ENCODE assay signal across 10 cellular contexts in the genomic region with DNA sequence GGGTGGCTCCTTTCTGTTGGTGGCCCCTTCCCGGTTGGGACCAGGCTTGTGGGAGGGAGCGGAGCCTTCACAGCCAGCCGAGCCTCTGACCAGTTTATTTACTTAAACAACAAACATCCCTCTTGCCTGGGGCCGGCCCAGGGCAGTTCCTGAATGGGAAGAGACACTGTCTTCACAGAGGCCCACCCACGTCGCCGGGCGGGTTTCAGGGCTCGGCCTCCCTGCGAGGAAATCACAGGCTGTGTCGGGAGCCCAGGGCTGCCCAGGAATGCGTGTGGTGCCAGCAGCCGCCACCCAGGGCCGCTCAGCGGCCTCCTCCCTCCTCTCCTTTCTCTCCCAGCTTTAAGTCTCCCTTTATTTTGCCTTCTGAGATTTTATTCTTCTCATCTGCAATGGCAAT.
DNase-seq lines count a peak whose midpoint lies in the region; ATAC-seq and TF ChIP-seq lines count a peak whose summit lies in the region.
"Had no signal": no experiment of that assay in that cellular context is flagged by ENCODE, and none has a peak within 500 bp of the region (broad histone marks: within the 10 kb centered on the region; RNA-seq: fewer than 3 reads in every experiment).

No MANE protein-coding gene starts in this region.

- H3K4me3 Mint-ChIP-seq in osteocyte (ENCODE audit: unreplicated experiment), result peak overlapping the region; percentile 10
- H3K4me3 Mint-ChIP-seq in effector memory CD8-positive, alpha-beta T cell, result no peak overlapping the region
- H3K4me3 Mint-ChIP-seq: activated CD4-positive, alpha-beta memory T cell treated with anti-CD3 and anti-CD28 coated beads, Interleukin-2, amount 10 ng/mL, durations not matched to agents 7 days and 5 days had no signal

- no peak overlapping the region for H3K27ac Mint-ChIP-seq in osteocyte (ENCODE audit: unreplicated experiment)
- H3K27ac Mint-ChIP-seq in effector memory CD8-positive, alpha-beta T cell, result no peak overlapping the region
- H3K27ac Mint-ChIP-seq: activated CD4-positive, alpha-beta memory T cell treated with anti-CD3 and anti-CD28 coated beads, Interleukin-2, amount 10 ng/mL, durations not matched to agents 7 days and 5 days had no signal

- H3K4me1 Mint-ChIP-seq in osteocyte (ENCODE audit: unreplicated experiment), result peaks cover 29% of the 10 kb centered on the region
- no peaks in the 10 kb centered on the region for H3K4me1 Mint-ChIP-seq in effector memory CD8-positive, alpha-beta T cell (ENCODE audit: low read depth in 2 of 2)
- H3K4me1 Mint-ChIP-seq: activated CD4-positive, alpha-beta memory T cell treated with anti-CD3 and anti-CD28 coated beads, Interleukin-2, amount 10 ng/mL, durations not matched to agents 7 days and 5 days had no signal

- no peaks in the 10 kb centered on the region for H3K9me3 Mint-ChIP-seq in osteocyte (ENCODE audit: unreplicated experiment)
- no peaks in the 10 kb centered on the region for H3K9me3 Mint-ChIP-seq in effector memory CD8-positive, alpha-beta T cell
- H3K9me3 Mint-ChIP-seq: activated CD4-positive, alpha-beta memory T cell treated with anti-CD3 and anti-CD28 coated beads, Interleukin-2, amount 10 ng/mL, durations not matched to agents 7 days and 5 days had no signal

- ATAC-seq in HG03108 (IDR thresholded peaks at IDR 0.05; ENCODE audit: unreplicated experiment) (no peak), HG02759 (IDR thresholded peaks at IDR 0.05; ENCODE audit: unreplicated experiment) (no peak)
- ATAC-seq in effector memory CD8-positive, alpha-beta T cell (replicated peaks), result no peak

- DNase-seq in COLO829 (ENCODE audit: low spot score) (peak; percentile 43), NCI-H2227 (lab: John Stamatoyannopoulos, UW; ENCODE audit: unreplicated experiment) (peak; percentile 20), globus pallidus (ENCODE audit: low spot score) (peak; percentile 31), osteocyte (ENCODE audit: extremely low spot score, unreplicated experiment) (peak; percentile 90), NCI-H1417 treated with DMSO at 0.1 percent for 48 hours (lab: John Stamatoyannopoulos, UW) (no peak)
- no peak for DNase-seq in effector memory CD8-positive, alpha-beta T cell
- DNase-seq: activated CD4-positive, alpha-beta memory T cell treated with anti-CD3 and anti-CD28 coated beads, Interleukin-2, amount 10 ng/mL, durations not matched to agents 7 days and 5 days; DMS79 had no signal

- H3K36me3 Mint-ChIP-seq in osteocyte (ENCODE audit: unreplicated experiment), result no peaks in the 10 kb centered on the region
- no peaks in the 10 kb centered on the region for H3K36me3 Mint-ChIP-seq in effector memory CD8-positive, alpha-beta T cell (ENCODE audit: insufficient read depth)

- H3K27me3 Mint-ChIP-seq in osteocyte (ENCODE audit: unreplicated experiment), result peaks cover 18% of the 10 kb centered on the region
- peaks cover 36 to 66% of the 10 kb centered on the region in 2 donors for H3K27me3 Mint-ChIP-seq in effector memory CD8-positive, alpha-beta T cell

- TF ChIP-seq CTCF in osteocyte (IDR thresholded peaks at IDR 0.05), result no peak

Comparison
In these comparisons a context has a peak if more than half of its experiments do, and no peak if none do; other contexts are left out.
1. DNase-seq: peak in COLO829 (single experiment), NCI-H2227 (single experiment), globus pallidus (single experiment) and osteocyte (single experiment); none in effector memory CD8-positive, alpha-beta T cell (0 of 3) and NCI-H1417 treated with DMSO at 0.1 percent for 48 hours (single experiment).